8 cellular contexts compared by ENCODE assay signal in the genomic region with DNA sequence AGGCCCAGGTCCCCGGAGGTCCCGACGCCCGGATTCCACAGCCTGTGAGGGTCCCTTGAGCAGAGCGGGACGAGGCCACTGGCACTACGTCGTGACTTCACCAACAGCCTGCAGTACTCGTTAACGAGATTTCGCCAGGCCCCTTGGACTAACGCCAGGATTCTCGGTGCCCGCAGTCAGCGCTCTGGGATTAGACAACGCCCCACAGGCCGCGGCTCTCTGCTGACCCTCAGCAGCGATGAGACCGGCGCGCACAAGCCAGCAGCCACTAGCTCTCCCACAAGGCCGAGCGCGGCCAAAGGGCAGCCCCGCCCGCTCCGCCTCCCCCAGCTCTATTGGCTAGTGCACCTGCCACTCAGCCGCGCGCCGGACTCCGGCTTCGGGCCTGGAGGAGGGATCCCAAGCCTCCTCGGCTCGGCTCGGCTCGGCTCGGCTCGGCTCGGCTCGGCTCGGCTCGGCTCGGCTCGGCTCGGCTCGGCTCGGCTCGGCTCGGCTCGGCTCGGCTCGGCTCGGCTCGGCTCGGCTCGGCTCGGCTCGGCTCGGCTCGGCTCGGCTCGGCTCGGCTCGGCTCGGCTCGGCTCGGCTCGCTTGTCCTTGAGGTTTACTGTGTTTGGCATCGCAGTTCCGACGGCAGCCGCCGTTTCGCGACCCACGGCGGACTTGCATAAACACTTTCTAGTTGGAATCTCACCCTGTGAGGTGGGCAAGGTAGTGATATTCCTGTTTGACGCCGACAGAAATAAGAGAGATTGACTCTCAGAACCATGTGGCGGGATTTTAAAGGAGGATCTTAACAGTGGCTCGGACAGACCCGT.
DNase-seq lines count a peak whose midpoint lies in the region; ATAC-seq and TF ChIP-seq lines count a peak whose summit lies in the region.

No MANE protein-coding gene starts in this region.

- no peaks in the 10 kb centered on the region for H4K20me1 ChIP-seq in SU-DHL-6 (ENCODE audit: low read depth, low read length)

- H3K27me3 ChIP-seq in SU-DHL-6 (ENCODE audit: low read length), result no peaks in the 10 kb centered on the region
- H3K27me3 ChIP-seq in adipocyte (replicated peaks; ENCODE audit: control insufficient read depth, insufficient read depth, low read length), result no peaks in the 10 kb centered on the region

- no peaks in the 10 kb centered on the region for H3K9me2 ChIP-seq in SU-DHL-6 (replicated peaks; ENCODE audit: insufficient read depth, low read length)

- TF ChIP-seq CTCF in GM12864 (IDR thresholded peaks at IDR 0.05; ENCODE audit: low read depth, low read length, missing control alignments) (no peak), SU-DHL-6 (IDR thresholded peaks at IDR 0.05; ENCODE audit: insufficient read depth, low read length, poor library complexity, severe bottlenecking) (no peak), type B pancreatic cell (conservative IDR thresholded peaks at IDR 0.05) (peak; percentile 64)

- no peaks in the 10 kb centered on the region for H3K36me3 Mint-ChIP-seq in type B pancreatic cell

- peak overlapping the region; percentile 93 for H2AFZ ChIP-seq in SU-DHL-6 (ENCODE audit: low read depth, low read length, severe bottlenecking)

- peak; percentile 100 for ATAC-seq in HG02623 (IDR thresholded peaks at IDR 0.05; ENCODE audit: unreplicated experiment)

- H3K27me3 Mint-ChIP-seq in type B pancreatic cell, result no peaks in the 10 kb centered on the region

- peaks cover 13% of the 10 kb centered on the region for H3K4me1 ChIP-seq in adipocyte (ENCODE audit: control insufficient read depth, insufficient read depth, low read length)

- peak overlapping the region; percentile 89 for H3K9ac ChIP-seq in SU-DHL-6 (ENCODE audit: low read length)
- peak overlapping the region; percentile 96 for H3K9ac ChIP-seq in adipocyte (ENCODE audit: low read length)

- intact Hi-C loops in cardiac septum (cut with DNase I), result loop anchor here (2.0 to 5.0 kb wide), 2 partner anchors 90 to 295 kb away; no protein-coding TSS in a partner anchor

- H3K4me2 ChIP-seq in SU-DHL-6 (ENCODE audit: low read depth, low read length, poor library complexity, severe bottlenecking), result peak overlapping the region; percentile 87

- no peak overlapping the region for H3K27ac ChIP-seq in SU-DHL-6 (ENCODE audit: low read depth, low read length)

- peak overlapping the region; percentile 94 for H3K27ac Mint-ChIP-seq in type B pancreatic cell

- peak; percentile 59 for DNase-seq in GM12864 (ENCODE audit: low read depth)
- peak; percentile 87 for DNase-seq in NCI-H1092 treated with DMSO at 0.1 percent for 48 hours (lab: John Stamatoyannopoulos, UW)
- DNase-seq in adipocyte (ENCODE audit: low read depth), result peak; percentile 98
- DNase-seq in cardiac septum (ENCODE audit: low spot score), result peak; percentile 100
- DNase-seq in pons (ENCODE audit: low spot score), result peak; percentile 96
- DNase-seq in type B pancreatic cell (ENCODE audit: extremely low spot score, unreplicated experiment), result peak; percentile 100

- H3K79me2 ChIP-seq in SU-DHL-6 (ENCODE audit: insufficient read depth, low read length), result no peaks in the 10 kb centered on the region

- H3K4me3 ChIP-seq in GM12864 (ENCODE audit: low read depth, low read length) (peak overlapping the region; percentile 62), SU-DHL-6 (ENCODE audit: insufficient read depth, low read length, poor library complexity, severe bottlenecking) (peak overlapping the region; percentile 93), adipocyte (ENCODE audit: low read length) (peak overlapping the region; percentile 85)

- H3K36me3 ChIP-seq in SU-DHL-6 (ENCODE audit: low read length), result no peaks in the 10 kb centered on the region
- no peaks in the 10 kb centered on the region for H3K36me3 ChIP-seq in adipocyte (ENCODE audit: control insufficient read depth, insufficient read depth, low read length, severe bottlenecking)

- no peaks in the 10 kb centered on the region for H3F3A ChIP-seq in SU-DHL-6 (ENCODE audit: insufficient read depth)

- peaks cover 20% of the 10 kb centered on the region for H3K4me1 Mint-ChIP-seq in type B pancreatic cell (ENCODE audit: unreplicated experiment)

- no peaks in the 10 kb centered on the region for H3K9me3 ChIP-seq in SU-DHL-6 (ENCODE audit: insufficient read depth, low read length)
- no peaks in the 10 kb centered on the region for H3K9me3 ChIP-seq in adipocyte (ENCODE audit: control insufficient read depth, low read length)

- H3K4me3 Mint-ChIP-seq in type B pancreatic cell, result peak overlapping the region; percentile 96

- H3K9me3 Mint-ChIP-seq in type B pancreatic cell, result no peaks in the 10 kb centered on the region
